8 cellular contexts compared by ENCODE assay signal in the genomic region with DNA sequence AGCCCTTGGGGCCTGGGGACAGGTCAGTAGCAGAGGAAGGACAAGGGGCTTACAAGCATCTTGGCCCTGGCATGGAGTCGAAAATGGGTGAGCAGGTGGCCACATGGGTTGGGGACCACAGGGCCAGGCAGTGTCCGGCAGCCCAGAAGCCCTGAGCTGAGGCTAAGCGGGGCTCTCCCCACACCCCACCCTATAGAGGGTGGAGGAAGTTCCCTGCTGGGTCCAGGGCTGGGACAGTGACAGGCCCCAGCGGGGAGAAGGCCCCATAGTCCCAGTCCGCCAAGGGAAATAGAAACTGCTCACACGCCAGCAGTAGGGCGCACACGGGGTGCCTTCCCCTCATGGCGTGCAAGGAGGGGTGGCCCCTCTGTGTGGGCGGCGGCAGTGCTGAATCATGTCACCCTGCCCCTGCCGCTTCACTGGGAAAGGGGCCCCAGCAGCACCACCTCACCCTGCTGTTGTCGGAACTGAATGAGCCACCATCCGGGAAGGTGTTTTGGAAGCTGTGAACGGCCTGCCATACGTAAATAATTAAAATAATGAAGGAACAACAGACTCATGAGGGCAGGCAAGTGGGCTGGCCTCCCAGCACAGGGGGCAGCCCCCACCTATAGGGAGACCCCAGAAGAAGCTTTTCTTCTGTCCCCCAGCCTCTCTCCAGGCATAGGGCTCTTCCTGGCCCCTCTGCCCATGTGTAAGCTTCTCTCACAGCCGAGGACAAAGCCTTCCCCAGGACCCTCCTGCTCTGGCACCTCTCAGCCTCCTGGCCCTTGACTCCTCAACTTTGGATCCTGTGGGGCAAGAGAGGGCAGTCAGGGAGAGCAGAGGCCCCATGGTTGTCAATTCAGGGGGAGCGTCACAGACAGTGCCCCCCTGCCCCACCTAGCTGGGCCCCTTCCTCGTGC. TPM values are rescaled to one million over a fixed set of nuclear protein-coding genes. Genes with fewer than 3 reads are reported as not detected.
A peak's percentile ranks its signal among the peaks of the same experiment; 100 is the strongest.
DNase-seq lines count a peak whose midpoint lies in the region; ATAC-seq, FAIRE-seq and TF ChIP-seq lines count a peak whose summit lies in the region.

No MANE protein-coding gene starts in this region.

- no peaks in the 10 kb centered on the region for H3K9me3 Mint-ChIP-seq in CD4-positive, CD25-positive, alpha-beta regulatory T cell
- peaks cover 2% of the 10 kb centered on the region for H3K9me3 Mint-ChIP-seq in neural progenitor cell

- no peaks in the 10 kb centered on the region for H3K27me3 ChIP-seq in CD4-positive, CD25-positive, alpha-beta regulatory T cell (ENCODE audit: control insufficient read depth, insufficient read depth, low read length)
- H3K27me3 ChIP-seq in HL-60 (ENCODE audit: insufficient read depth, poor library complexity, severe bottlenecking), result no peaks in the 10 kb centered on the region
- H3K27me3 ChIP-seq in neural progenitor cell, result no peaks in the 10 kb centered on the region

- no peaks in the 10 kb centered on the region for H3K36me3 Mint-ChIP-seq in CD4-positive, CD25-positive, alpha-beta regulatory T cell
- H3K36me3 Mint-ChIP-seq in neural progenitor cell, result no peaks in the 10 kb centered on the region

- no peak for TF ChIP-seq CTCF in HL-60 (IDR thresholded peaks at IDR 0.05; ENCODE audit: insufficient read depth, low read length)
- no peak for TF ChIP-seq CTCF in neural progenitor cell (IDR thresholded peaks at IDR 0.05)

- H3K4me1 Mint-ChIP-seq in CD4-positive, CD25-positive, alpha-beta regulatory T cell, result peaks cover 9 to 75% (median 49%) of the 10 kb centered on the region in 4 donors
- H3K4me1 Mint-ChIP-seq in neural progenitor cell, result peaks cover 18% of the 10 kb centered on the region

- no peak overlapping the region for H2AFZ ChIP-seq in neural progenitor cell (replicated peaks)

- H3F3A ChIP-seq in neural progenitor cell (ENCODE audit: low read depth), result no peaks in the 10 kb centered on the region

- no peak overlapping the region for H3K4me2 ChIP-seq in neural progenitor cell

- no peaks in the 10 kb centered on the region for H3K36me3 ChIP-seq in CD4-positive, CD25-positive, alpha-beta regulatory T cell (ENCODE audit: control insufficient read depth, insufficient read depth, low read length)
- no peaks in the 10 kb centered on the region for H3K36me3 ChIP-seq in neural progenitor cell

- H3K9ac ChIP-seq in neural progenitor cell, result no peak overlapping the region

- H3K9me3 ChIP-seq in CD4-positive, CD25-positive, alpha-beta regulatory T cell (ENCODE audit: control insufficient read depth in 2 of 2, low read length in 2 of 2), result no peaks in the 10 kb centered on the region
- no peaks in the 10 kb centered on the region for H3K9me3 ChIP-seq in neural progenitor cell (ENCODE audit: low read depth)

- no peaks in the 10 kb centered on the region for H3K27me3 Mint-ChIP-seq in CD4-positive, CD25-positive, alpha-beta regulatory T cell
- peaks cover 14% of the 10 kb centered on the region for H3K27me3 Mint-ChIP-seq in neural progenitor cell (ENCODE audit: insufficient read depth, low read depth)

- H3K27ac Mint-ChIP-seq in CD4-positive, CD25-positive, alpha-beta regulatory T cell, result peak overlapping the region; percentile 84 to 97 (median 96)
- peak overlapping the region; percentile 29 for H3K27ac Mint-ChIP-seq in neural progenitor cell

- peak overlapping the region; percentile 73 for H3K27ac ChIP-seq in CD4-positive, CD25-positive, alpha-beta regulatory T cell (ENCODE audit: insufficient read depth, low read length, poor library complexity, severe bottlenecking)
- H3K27ac ChIP-seq in HL-60 (replicated peaks) (peak overlapping the region; percentile 32), neural progenitor cell (no peak overlapping the region)

- no peaks in the 10 kb centered on the region for H3K79me2 ChIP-seq in neural progenitor cell (ENCODE audit: low read depth)

- peak; percentile 56 to 89 (median 57) for DNase-seq in CD4-positive, CD25-positive, alpha-beta regulatory T cell
- DNase-seq in HL-60 (ENCODE audit: low read depth in 1 of 2, low spot score in 1 of 2), result peak in 1 of 2 experiments; percentile 28
- DNase-seq in activated T-cell treated with anti-CD3 and anti-CD28 coated beads for 48 hours (ENCODE audit: low read depth), result peak; percentile 96
- DNase-seq in neural progenitor cell (ENCODE audit: low spot score), result no peak
- no peak for DNase-seq in HuH-7.5 (ENCODE audit: low spot score)
- no peak for DNase-seq in NCI-H1417 (lab: John Stamatoyannopoulos, UW)
- no peak for DNase-seq in HTR-8/SVneo (ENCODE audit: insufficient read length, low spot score)

- peaks cover 56% of the 10 kb centered on the region for H3K4me1 ChIP-seq in CD4-positive, CD25-positive, alpha-beta regulatory T cell (ENCODE audit: control insufficient read depth, insufficient read depth, low read length, poor library complexity, severe bottlenecking)
- peaks cover 4% of the 10 kb centered on the region for H3K4me1 ChIP-seq in neural progenitor cell

- no peaks in the 10 kb centered on the region for H4K20me1 ChIP-seq in neural progenitor cell (ENCODE audit: low read depth)

- peak overlapping the region; percentile 13 for H3K4me3 ChIP-seq in CD4-positive, CD25-positive, alpha-beta regulatory T cell (ENCODE audit: low read depth, low read length)
- H3K4me3 ChIP-seq in HL-60 (replicated peaks; ENCODE audit: insufficient read depth, low read length) (no peak overlapping the region), neural progenitor cell (no peak overlapping the region)

- ATAC-seq in CD4-positive, CD25-positive, alpha-beta regulatory T cell (ENCODE audit: low read depth in 2 of 2), result peak; percentile 84 to 87
- peak; percentile 54 for ATAC-seq in GM21381 (IDR thresholded peaks at IDR 0.05; ENCODE audit: unreplicated experiment)

- peak overlapping the region; percentile 61 to 84 (median 78) for H3K4me3 Mint-ChIP-seq in CD4-positive, CD25-positive, alpha-beta regulatory T cell
- no peak overlapping the region for H3K4me3 Mint-ChIP-seq in neural progenitor cell

- FAIRE-seq in HTR-8/SVneo (lab: Jason Lieb, UNC), result no peak

RNA-seq across cellular contexts. Expression of a gene that starts 12.7 kb away (rescaled TPM):
- 566 TPM for total RNA-seq in CD4-positive, CD25-positive, alpha-beta regulatory T cell
- polyA plus RNA-seq in CD4-positive, CD25-positive, alpha-beta regulatory T cell, result 10 to 100 TPM; 30.8 to 95.4 (median 44.5) TPM
- total RNA-seq in neural progenitor cell (ENCODE audit: low replicate concordance), result 2.3 TPM in 1 of 2 replicates, not detected in the other

RNA-seq across cellular contexts. Expression of a gene that starts 19.6 kb away (rescaled TPM):
- total RNA-seq in CD4-positive, CD25-positive, alpha-beta regulatory T cell, result 9.7 TPM
- under 1 TPM in 2 of 4 donors, not detected in 2; 0.23 to 0.39 TPM for polyA plus RNA-seq in CD4-positive, CD25-positive, alpha-beta regulatory T cell
- not detected in 2 replicates for total RNA-seq in neural progenitor cell (ENCODE audit: low replicate concordance)

RNA-seq across cellular contexts. Expression of a gene that starts 41.5 kb away (rescaled TPM):
- total RNA-seq in CD4-positive, CD25-positive, alpha-beta regulatory T cell, result 1.0 TPM
- not detected for polyA plus RNA-seq in CD4-positive, CD25-positive, alpha-beta regulatory T cell
- total RNA-seq in neural progenitor cell (ENCODE audit: low replicate concordance), result 3.0 and 10.5 TPM in 2 replicates

RNA-seq across cellular contexts. Expression of a gene that starts 50.7 kb away (rescaled TPM):
- total RNA-seq in CD4-positive, CD25-positive, alpha-beta regulatory T cell, result 97.2 TPM
- polyA plus RNA-seq in CD4-positive, CD25-positive, alpha-beta regulatory T cell, result 100 to 1,000 TPM; 177 to 208 (median 197) TPM
- total RNA-seq in neural progenitor cell (ENCODE audit: low replicate concordance), result 162 and 179 TPM in 2 replicates

Comparison
In these comparisons a context has a peak if more than half of its experiments do, and no peak if none do; other contexts are left out.
1. DNase-seq: peak in CD4-positive, CD25-positive, alpha-beta regulatory T cell (3 of 3) and activated T-cell treated with anti-CD3 and anti-CD28 coated beads for 48 hours (single experiment); none in neural progenitor cell (single experiment), HuH-7.5 (single experiment), NCI-H1417 (0 of 3) and HTR-8/SVneo (single experiment).
2. RNA of a gene that starts 12.7 kb away (total RNA-seq): 566 TPM in CD4-positive, CD25-positive, alpha-beta regulatory T cell (single experiment); 2.3 TPM in neural progenitor cell; every median in the first group is over 100 times any median in the second.
3. RNA of a gene that starts 19.6 kb away (total RNA-seq): 9.7 TPM in CD4-positive, CD25-positive, alpha-beta regulatory T cell (single experiment); not detected in neural progenitor cell; every median in the first group is over 10 times any median in the second.